ENCODE assay signal across 19 cellular contexts in genomic region chr6:141195251-141195832, GRCh38.
DNase-seq lines count a peak whose midpoint lies in the region; ATAC-seq and TF ChIP-seq lines count a peak whose summit lies in the region.
"Had no signal": no experiment of that assay in that cellular context is flagged by ENCODE, and none has a peak within 500 bp of the region (broad histone marks: within the 10 kb centered on the region; RNA-seq: fewer than 3 reads in every experiment).

No MANE protein-coding gene starts in this region.

- peak; percentile 34 for TF ChIP-seq CTCF in neural crest cell (conservative IDR thresholded peaks at IDR 0.05)

- H3K4me3 Mint-ChIP-seq in neural crest cell = no peak overlapping the region
- H3K4me3 Mint-ChIP-seq: activated CD4-positive, alpha-beta T cell treated with anti-CD3 and anti-CD28 coated beads for 36 hours; activated naive CD8-positive, alpha-beta T cell treated with anti-CD3 and anti-CD28 coated beads, Interleukin-2, amount 10 ng/mL, durations not matched to agents 7 days and 5 days; CD8-positive, alpha-beta T cell; natural killer cell; T-helper 1 cell treated with Interleukin-12 subunit alpha and Interleukin-12 subunit beta and Interleukin-4 antibody, amounts not matched to agents 30 μg/mL and 1 μg/mL, for 36 hours had no signal

- no peaks in the 10 kb centered on the region for H3K27me3 Mint-ChIP-seq in neural crest cell (ENCODE audit: low read depth)
- H3K27me3 Mint-ChIP-seq: activated naive CD8-positive, alpha-beta T cell treated with anti-CD3 and anti-CD28 coated beads, Interleukin-2, amount 10 ng/mL, durations not matched to agents 7 days and 5 days had no signal

- H3K27ac Mint-ChIP-seq in neural crest cell (ENCODE audit: unreplicated experiment) = peak overlapping the region; percentile 76
- H3K27ac Mint-ChIP-seq: activated CD4-positive, alpha-beta T cell treated with anti-CD3 and anti-CD28 coated beads for 36 hours; activated naive CD8-positive, alpha-beta T cell treated with anti-CD3 and anti-CD28 coated beads, Interleukin-2, amount 10 ng/mL, durations not matched to agents 7 days and 5 days; CD8-positive, alpha-beta T cell; natural killer cell; T-helper 1 cell treated with Interleukin-12 subunit alpha and Interleukin-12 subunit beta and Interleukin-4 antibody, amounts not matched to agents 30 μg/mL and 1 μg/mL, for 36 hours had no signal

- in situ Hi-C loops in SK-MEL-5 (cut with HindIII; ENCODE audit: low pct_unique_long_range_greater_than_20kb, low sequenced_read_pairs) = no loop called here

- peaks cover 23% of the 10 kb centered on the region for H3K36me3 Mint-ChIP-seq in neural crest cell (ENCODE audit: low read depth)
- H3K36me3 Mint-ChIP-seq: activated naive CD8-positive, alpha-beta T cell treated with anti-CD3 and anti-CD28 coated beads, Interleukin-2, amount 10 ng/mL, durations not matched to agents 7 days and 5 days; CD8-positive, alpha-beta T cell; natural killer cell had no signal

- DNase-seq in NCI-H146 (lab: John Stamatoyannopoulos, UW) (peak; percentile 23), NCI-H146 treated with DMSO at 0.1 percent for 48 hours (lab: John Stamatoyannopoulos, UW; ENCODE audit: unreplicated experiment) (no peak), SK-MEL-5 (ENCODE audit: low read depth, low spot score) (peak; percentile 17), neural crest cell (ENCODE audit: low read depth, low spot score) (no peak), head of caudate nucleus (no peak), nucleus accumbens (lab: John Stamatoyannopoulos, UW) (no peak), AG20443 (ENCODE audit: low spot score) (no peak)
- DNase-seq: activated CD4-positive, alpha-beta T cell treated with anti-CD3 and anti-CD28 coated beads for 36 hours; activated naive CD8-positive, alpha-beta T cell treated with anti-CD3 and anti-CD28 coated beads, Interleukin-2, amount 10 ng/mL, durations not matched to agents 7 days and 5 days; CD8-positive, alpha-beta T cell; effector CD8-positive, alpha-beta T cell; foreskin fibroblast; GF-D8; GOT3; natural killer cell; NCI-H1694; NCI-H510A had no signal

- peaks cover 15% of the 10 kb centered on the region for H3K9me3 Mint-ChIP-seq in neural crest cell
- H3K9me3 Mint-ChIP-seq: T-helper 1 cell treated with Interleukin-12 subunit alpha and Interleukin-12 subunit beta and Interleukin-4 antibody, amounts not matched to agents 30 μg/mL and 1 μg/mL, for 36 hours had no signal

- peak; percentile 65 for ATAC-seq in HG03103 (IDR thresholded peaks at IDR 0.05; ENCODE audit: low read depth, unreplicated experiment)
- ATAC-seq: activated CD4-positive, alpha-beta T cell treated with anti-CD3 and anti-CD28 coated beads for 36 hours; CD8-positive, alpha-beta T cell; natural killer cell had no signal

- intact Hi-C loops in head of caudate nucleus (cut with DNase I) = no loop called here

- H3K4me1 Mint-ChIP-seq in neural crest cell = peaks cover 7% of the 10 kb centered on the region
- H3K4me1 Mint-ChIP-seq: activated CD4-positive, alpha-beta T cell treated with anti-CD3 and anti-CD28 coated beads for 36 hours; activated naive CD8-positive, alpha-beta T cell treated with anti-CD3 and anti-CD28 coated beads, Interleukin-2, amount 10 ng/mL, durations not matched to agents 7 days and 5 days; natural killer cell had no signal

Comparison
In these comparisons a context has a peak if more than half of its experiments do, and no peak if none do; other contexts are left out.
1. DNase-seq: peak in NCI-H146 (single experiment) and SK-MEL-5 (single experiment); none in NCI-H146 treated with DMSO at 0.1 percent for 48 hours (single experiment), neural crest cell (single experiment), head of caudate nucleus (0 of 42), nucleus accumbens (0 of 56) and AG20443 (single experiment).